20 cellular contexts compared by ENCODE assay signal in the genomic region with DNA sequence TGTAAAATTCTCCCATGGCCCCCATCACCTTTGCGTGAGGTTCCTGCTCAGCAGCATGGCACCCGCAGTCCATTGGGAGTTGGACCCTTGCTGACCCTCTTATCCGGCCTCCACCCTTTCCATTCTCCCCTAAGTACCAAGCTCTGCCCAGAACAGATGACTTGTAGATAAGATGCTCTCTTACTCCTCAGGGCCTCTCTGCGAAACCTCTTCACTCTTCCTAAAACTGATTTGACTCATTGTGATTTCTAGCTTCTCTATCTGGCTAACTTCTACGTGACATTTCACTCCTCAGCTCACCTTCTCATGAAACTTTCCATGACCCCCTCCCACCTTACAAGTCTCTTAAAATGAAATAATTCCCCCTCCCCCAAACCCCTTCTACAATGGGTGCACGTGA.
"Had no signal": no experiment of that assay in that cellular context is flagged by ENCODE, and none has a peak within 500 bp of the region (broad histone marks: within the 10 kb centered on the region; RNA-seq: fewer than 3 reads in every experiment).

No MANE protein-coding gene starts in this region.

- H3K36me3 Mint-ChIP-seq: mesothelial cell of epicardium; naive B cell; natural killer cell; stimulated activated effector memory CD8-positive, alpha-beta T cell treated with anti-CD3 and anti-CD28 coated beads, Interleukin-12 subunit alpha, Interleukin-12 subunit beta, amount 100 ng/mL, for 72 hours had no signal

- H3K4me3 Mint-ChIP-seq: mesothelial cell of epicardium; naive B cell; natural killer cell; nephron progenitor cell; neural progenitor cell; stimulated activated effector memory CD8-positive, alpha-beta T cell treated with anti-CD3 and anti-CD28 coated beads, Interleukin-12 subunit alpha, Interleukin-12 subunit beta, amount 100 ng/mL, for 72 hours; stimulated activated naive CD8-positive, alpha-beta T cell treated with anti-CD3 and anti-CD28 coated beads, Interleukin-15, amount 100 ng/mL, for 72 hours had no signal

- DNase-seq: islet precursor cell; left ventricle myocardium inferior; naive B cell; natural killer cell; nephron progenitor cell; occipital lobe; ovary; posterior cingulate gyrus; retina; right cardiac atrium; sigmoid colon; spleen; stimulated activated CD4-positive, alpha-beta T cell treated with anti-CD3 and anti-CD28 coated beads, Interleukin-4, amount 100 ng/mL, for 24 hours; stimulated activated naive CD4-positive, alpha-beta T cell treated with Interleukin-2 at 50 U/mL for 16 hours; stimulated activated naive CD8-positive, alpha-beta T cell treated with anti-CD3 and anti-CD28 coated beads, Interleukin-15, amount 100 ng/mL, for 72 hours; upper lobe of left lung had no signal

- H3K27ac Mint-ChIP-seq: mesothelial cell of epicardium; natural killer cell; nephron progenitor cell; neural progenitor cell; stimulated activated effector memory CD8-positive, alpha-beta T cell treated with anti-CD3 and anti-CD28 coated beads, Interleukin-12 subunit alpha, Interleukin-12 subunit beta, amount 100 ng/mL, for 72 hours; stimulated activated naive CD8-positive, alpha-beta T cell treated with anti-CD3 and anti-CD28 coated beads, Interleukin-15, amount 100 ng/mL, for 72 hours had no signal

- FAIRE-seq: small intestine had no signal

- H3K27me3 Mint-ChIP-seq: naive B cell; stimulated activated naive CD8-positive, alpha-beta T cell treated with anti-CD3 and anti-CD28 coated beads, Interleukin-15, amount 100 ng/mL, for 72 hours had no signal

- H3K9me3 Mint-ChIP-seq: mesothelial cell of epicardium; naive B cell; natural killer cell; nephron progenitor cell; neural progenitor cell; stimulated activated effector memory CD8-positive, alpha-beta T cell treated with anti-CD3 and anti-CD28 coated beads, Interleukin-12 subunit alpha, Interleukin-12 subunit beta, amount 100 ng/mL, for 72 hours; stimulated activated naive CD8-positive, alpha-beta T cell treated with anti-CD3 and anti-CD28 coated beads, Interleukin-15, amount 100 ng/mL, for 72 hours had no signal

- ATAC-seq: stimulated activated effector memory CD8-positive, alpha-beta T cell treated with anti-CD3 and anti-CD28 coated beads, Interleukin-12 subunit alpha, Interleukin-12 subunit beta, amount 100 ng/mL, for 72 hours; stimulated activated naive CD8-positive, alpha-beta T cell treated with anti-CD3 and anti-CD28 coated beads, Interleukin-15, amount 100 ng/mL, for 72 hours had no signal

- H3K4me1 Mint-ChIP-seq: mesothelial cell of epicardium, nephron progenitor cell, neural progenitor cell had no signal
